In genomic region chr1:42913426-42914091, GRCh38 we compare ENCODE assay signal across 8 cellular contexts. TPM values are rescaled to one million over a fixed set of nuclear protein-coding genes. Genes with fewer than 3 reads are reported as not detected.
DNase-seq lines count a peak whose midpoint lies in the region; ATAC-seq lines count a peak whose summit lies in the region.

No MANE protein-coding gene starts in this region.

- intact Hi-C loops in Right ventricle myocardium superior (cut with DNase I), result loop anchor here (2.0 kb wide), 1 partner anchor 159 kb away; no protein-coding TSS in a partner anchor

- DNase-seq in DMS53 (lab: John Stamatoyannopoulos, UW) (peak; percentile 87), HUDEP-2 (lab: John Stamatoyannopoulos, UW; ENCODE audit: unreplicated experiment in 76 of 76) (peak in 60 of 76 experiments; percentile 10 to 84 (median 56)), NOMO-1 treated with dmso at 0.1 percent for 144 hours (lab: John Stamatoyannopoulos, UW; ENCODE audit: unreplicated experiment) (peak; percentile 54), Right ventricle myocardium superior (no peak), pons (ENCODE audit: low spot score) (peak; percentile 82), HPDE6-E6E7 (ENCODE audit: extremely low spot score) (no peak)
- DNase-seq in activated naive CD4-positive, alpha-beta T cell treated with anti-CD3 and anti-CD28 coated beads, Interleukin-2, amount 50 U/mL, for 16 hours, result peak; percentile 52

- ATAC-seq in Right ventricle myocardium superior (ENCODE audit: poor library complexity) (peak; percentile 78), HG02798 (IDR thresholded peaks at IDR 0.05; ENCODE audit: poor library complexity, unreplicated experiment) (no peak)

RNA-seq across cellular contexts. Expression of gene SLC2A1, which starts 45.1 kb away (rescaled TPM):
- 41.2 TPM for total RNA-seq in Right ventricle myocardium superior

Comparison
In these comparisons a context has a peak if more than half of its experiments do, and no peak if none do; other contexts are left out.
1. DNase-seq: peak in DMS53 (single experiment), HUDEP-2 (60 of 76), NOMO-1 treated with dmso at 0.1 percent for 144 hours (single experiment), activated naive CD4-positive, alpha-beta T cell treated with anti-CD3 and anti-CD28 coated beads, Interleukin-2, amount 50 U/mL, for 16 hours (single experiment) and pons (single experiment); none in Right ventricle myocardium superior (single experiment) and HPDE6-E6E7 (single experiment).